8 cellular contexts compared by ENCODE assay signal in the genomic region with DNA sequence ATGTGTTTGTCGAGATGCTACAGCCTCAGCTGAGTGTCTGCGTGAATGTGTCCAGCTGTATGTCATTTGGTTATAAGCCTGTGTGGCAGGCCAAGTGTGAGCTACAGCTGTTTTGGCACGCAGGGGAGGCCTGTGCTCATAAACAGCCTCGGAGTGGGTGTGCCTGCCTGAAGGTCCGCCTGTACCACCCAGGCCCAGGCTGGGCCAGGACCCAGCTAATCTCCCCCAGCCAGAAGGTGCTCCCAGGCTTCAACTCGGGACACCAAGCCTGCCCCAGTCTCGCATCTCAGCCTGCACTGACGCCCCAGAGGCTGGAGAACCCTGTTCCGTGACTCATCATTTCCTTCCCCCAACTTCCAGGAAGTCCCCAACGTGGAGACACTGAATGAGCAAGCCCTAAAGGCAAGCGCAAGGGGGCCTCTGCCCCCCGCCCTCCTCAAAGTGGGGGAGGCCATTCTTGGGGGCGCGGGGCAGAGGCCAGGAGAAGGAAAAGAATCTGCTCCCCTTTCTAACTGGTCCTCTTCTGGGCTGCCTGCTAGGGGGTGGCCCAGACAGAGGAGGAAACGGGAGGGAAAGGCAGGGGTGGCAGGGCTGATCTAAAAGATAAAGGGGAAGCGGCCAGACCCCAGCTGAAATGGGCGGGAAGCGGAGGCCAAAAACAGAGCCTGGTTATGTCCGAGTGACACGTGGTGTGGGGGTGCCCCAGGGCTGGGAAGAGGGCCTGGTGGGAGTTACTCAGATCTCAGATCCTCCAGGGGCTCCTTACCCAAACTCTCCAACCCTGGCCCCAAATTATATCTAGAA. TPM values are rescaled to one million over a fixed set of nuclear protein-coding genes. Genes with fewer than 3 reads are reported as not detected.
A peak's percentile ranks its signal among the peaks of the same experiment; 100 is the strongest.
DNase-seq lines count a peak whose midpoint lies in the region; ATAC-seq, FAIRE-seq and TF ChIP-seq lines count a peak whose summit lies in the region.

No MANE protein-coding gene starts in this region.

- TF ChIP-seq CTCF in Caco-2 (IDR thresholded peaks at IDR 0.05; ENCODE audit: insufficient read depth in 1 of 2, low read depth in 1 of 2, low read length in 1 of 2, severe bottlenecking in 1 of 2, unreplicated experiment in 1 of 2) (no peak), HFFc6 (IDR thresholded peaks at IDR 0.05) (peak; percentile 23; the same call in 1 of the 2 replicates), endothelial cell of umbilical vein (IDR thresholded peaks at IDR 0.05; ENCODE audit: extremely low read depth in 1 of 2, insufficient read depth in 1 of 2, low read depth in 1 of 2, low read length in 2 of 2) (no peak), mucosa of descending colon (IDR thresholded peaks at IDR 0.05) (no peak)

- peak; percentile 92 for FAIRE-seq in endothelial cell of umbilical vein (lab: Jason Lieb, UNC)

- peak overlapping the region; percentile 2 for H2AFZ ChIP-seq in endothelial cell of umbilical vein (ENCODE audit: low read depth, low read length)

- peak overlapping the region; percentile 98 for H3K27ac ChIP-seq in endothelial cell of umbilical vein (ENCODE audit: insufficient read depth, low read depth, low read length)

- BruUV-seq in Caco-2 (replicated peaks; lab: Mats Ljungman, UMichigan) (no TSS peak), endothelial cell of umbilical vein (replicated peaks; lab: Mats Ljungman, UMichigan) (TSS peak; percentile 75)

- H3K27ac Mint-ChIP-seq in Caco-2 (ENCODE audit: unreplicated experiment) (peak overlapping the region; percentile 99), HFFc6 (peak overlapping the region; percentile 97)

- peaks cover 4% of the 10 kb centered on the region for H4K20me1 ChIP-seq in endothelial cell of umbilical vein (replicated peaks; ENCODE audit: control insufficient read depth, extremely low read depth, insufficient read depth, low read length)

- peak overlapping the region; percentile 97 for H3K9ac ChIP-seq in NT2/D1 (ENCODE audit: insufficient read length, low read depth)
- peak overlapping the region; percentile 94 for H3K9ac ChIP-seq in endothelial cell of umbilical vein (replicated peaks; ENCODE audit: extremely low read depth, insufficient read depth, low read length)

- CTCF ChIA-PET in Caco-2 (lab: Charles Lee): interaction anchor here (0.7 to 1.2 kb wide), 3 partner anchors 10 to 43 kb away, joined by 3 to 7 read pairs (median 3); no protein-coding TSS in a partner anchor
- CTCF ChIA-PET in endothelial cell of umbilical vein (lab: Charles Lee): interaction anchor here (0.7 to 6.7 kb wide), 4 partner anchors 16 to 54 kb away, joined by 5 to 63 read pairs (median 14); no protein-coding TSS in a partner anchor

- no peaks in the 10 kb centered on the region for H3K9me1 ChIP-seq in endothelial cell of umbilical vein (replicated peaks; ENCODE audit: control insufficient read depth, extremely low read depth, insufficient read depth, low read length)

- no peak for TF ChIP-seq POLR2A in endothelial cell of umbilical vein (IDR thresholded peaks at IDR 0.05; ENCODE audit: low read depth, low read length)

- intact Hi-C loops in Caco-2 (cut with micrococcal nuclease; ENCODE audit: unreplicated experiment) (loop anchor here (2.0 kb wide), 1 partner anchor 34 kb away; no protein-coding TSS in a partner anchor), endothelial cell of umbilical vein (cut with micrococcal nuclease) (loop anchor here (1.0 to 5.0 kb wide), 4 partner anchors 31 to 471 kb away; a partner anchor contains a TSS), mucosa of descending colon (cut with DNase I, micrococcal nuclease) (no loop called here)

- peak; percentile 67 to 76 for DNase-seq in Caco-2
- peak; percentile 87 for DNase-seq in HFFc6
- no peak for DNase-seq in NT2/D1 (ENCODE audit: low read depth, low spot score)
- peak; percentile 73 to 87 for DNase-seq in activated CD8-positive, alpha-beta memory T cell treated with anti-CD3 and anti-CD28 coated beads for 4 hours (ENCODE audit: low read depth in 2 of 2)
- DNase-seq in endothelial cell of umbilical vein (ENCODE audit: low read depth, low spot score): peak; percentile 77
- peak; percentile 78 to 84 (median 78) for DNase-seq in mucosa of descending colon
- peak; percentile 74 to 81 for DNase-seq in stimulated activated CD8-positive, alpha-beta memory T cell treated with anti-CD3 and anti-CD28 coated beads, Interleukin-4, amount 100 ng/mL, for 4 hours (ENCODE audit: low read depth in 2 of 2, low spot score in 1 of 2)

- no peaks in the 10 kb centered on the region for H3K9me3 ChIP-seq in Caco-2
- H3K9me3 ChIP-seq in NT2/D1 (ENCODE audit: insufficient read depth, low read length): no peaks in the 10 kb centered on the region
- H3K9me3 ChIP-seq in endothelial cell of umbilical vein (replicated peaks; ENCODE audit: control insufficient read depth, insufficient read depth, low read length): no peaks in the 10 kb centered on the region
- H3K9me3 ChIP-seq in mucosa of descending colon: no peaks in the 10 kb centered on the region

- H3K36me3 ChIP-seq in Caco-2 (ENCODE audit: control insufficient read depth, insufficient read depth, low read length) (peaks cover 15% of the 10 kb centered on the region), NT2/D1 (ENCODE audit: insufficient read depth, insufficient read length, low read length) (peaks cover 44% of the 10 kb centered on the region), endothelial cell of umbilical vein (ENCODE audit: control insufficient read depth in 2 of 2, extremely low read depth in 1 of 2, insufficient read depth in 2 of 2, low read length in 2 of 2) (peaks cover 10 to 14% of the 10 kb centered on the region in 2 experiments), mucosa of descending colon (ENCODE audit: low read depth) (no peaks in the 10 kb centered on the region)

- POLR2A ChIA-PET in Caco-2 (lab: Charles Lee): no interaction called here
- POLR2A ChIA-PET in endothelial cell of umbilical vein (lab: Charles Lee): interaction anchor here (0.6 to 2.5 kb wide), 3 partner anchors 28 to 81 kb away, joined by 3 to 24 read pairs (median 5); no protein-coding TSS in a partner anchor

- H3K4me3 ChIP-seq in Caco-2 (ENCODE audit: low read depth, low read length) (peak overlapping the region; percentile 84), NT2/D1 (ENCODE audit: insufficient read length, low read depth) (peak overlapping the region; percentile 90), endothelial cell of umbilical vein (replicated peaks in 1 of 3; ENCODE audit: insufficient read depth in 1 of 3, low read depth in 1 of 3, low read length in 3 of 3) (peak overlapping the region; percentile 60 to 99 (median 89)), mucosa of descending colon (peak overlapping the region; percentile 69)

- dilution Hi-C loops in endothelial cell of umbilical vein (cut with MboI; ENCODE audit: extremely low pct_ligation_motif_present, low sequenced_read_pairs): no loop called here

- H3K27me3 ChIP-seq in Caco-2 (replicated peaks; ENCODE audit: control insufficient read depth, insufficient read depth, low read length) (no peaks in the 10 kb centered on the region), NT2/D1 (ENCODE audit: insufficient read depth, insufficient read length) (no peaks in the 10 kb centered on the region), endothelial cell of umbilical vein (ENCODE audit: control insufficient read depth in 2 of 2, insufficient read depth in 2 of 2, low read length in 2 of 2) (no peaks in the 10 kb centered on the region)

- H3K4me2 ChIP-seq in endothelial cell of umbilical vein (ENCODE audit: insufficient read depth, low read length): peak overlapping the region; percentile 69

- peaks cover 74% of the 10 kb centered on the region for H3K36me3 Mint-ChIP-seq in Caco-2 (ENCODE audit: insufficient read depth, unreplicated experiment)
- peaks cover 46% of the 10 kb centered on the region for H3K36me3 Mint-ChIP-seq in HFFc6 (ENCODE audit: low read depth)

- ATAC-seq in mucosa of descending colon (peak; percentile 63), HG03159 (IDR thresholded peaks at IDR 0.05; ENCODE audit: unreplicated experiment) (no peak)

- H3K27me3 Mint-ChIP-seq in Caco-2 (ENCODE audit: insufficient read depth, unreplicated experiment) (no peaks in the 10 kb centered on the region), HFFc6 (ENCODE audit: insufficient read depth) (peaks cover 4% of the 10 kb centered on the region; the same call in 1 of the 2 replicates)

- peaks cover 63% of the 10 kb centered on the region for H3K79me2 ChIP-seq in endothelial cell of umbilical vein (ENCODE audit: control insufficient read depth, insufficient read depth, low read length)

- H3K4me1 ChIP-seq in Caco-2 (peaks cover 31% of the 10 kb centered on the region), NT2/D1 (ENCODE audit: insufficient read depth, insufficient read length) (peaks cover 14% of the 10 kb centered on the region), endothelial cell of umbilical vein (ENCODE audit: control insufficient read depth, extremely low read depth, insufficient read depth, low read length) (peaks cover 34% of the 10 kb centered on the region), mucosa of descending colon (ENCODE audit: low read depth) (peaks cover 30% of the 10 kb centered on the region)

- peak overlapping the region; percentile 99 for H3K4me3 Mint-ChIP-seq in Caco-2 (ENCODE audit: unreplicated experiment)
- peak overlapping the region; percentile 97 for H3K4me3 Mint-ChIP-seq in HFFc6

- H3K4me1 Mint-ChIP-seq in Caco-2 (ENCODE audit: low read depth, unreplicated experiment) (peaks cover 42% of the 10 kb centered on the region), HFFc6 (ENCODE audit: low read depth) (peaks cover 54% of the 10 kb centered on the region)

- H3K9me3 Mint-ChIP-seq in Caco-2 (ENCODE audit: unreplicated experiment) (no peaks in the 10 kb centered on the region), HFFc6 (no peaks in the 10 kb centered on the region)

RNA-seq across cellular contexts. Expression of a gene that starts 2.0 kb away (rescaled TPM):
- total RNA-seq in Caco-2 (2022): 497 and 512 TPM in 2 replicates
- 100 to 1,000 TPM; 263 to 310 (median 281) TPM for total RNA-seq in HFFc6 (2021; fragmentation: NEBNext Ultra II Directional; extraction: Animal tissue kit (Norgen Biotek cat#: 25700))
- total RNA-seq in endothelial cell of umbilical vein: 105 and 114 TPM in 2 replicates
- 114 TPM in 2 replicates for polyA plus RNA-seq in endothelial cell of umbilical vein
- polyA plus RNA-seq in endothelial cell of umbilical vein (2011; cell fraction: cytosol; rRNA removed): 73.3 and 75.0 TPM in 2 replicates
- 43.7 and 51.1 TPM in 2 replicates for polyA plus RNA-seq in endothelial cell of umbilical vein (2011; cell fraction: nucleus; rRNA removed)
- polyA plus RNA-seq in endothelial cell of umbilical vein (2012): 86.6 and 87.7 TPM in 2 replicates
- 127 and 137 TPM in 2 replicates for polyA minus RNA-seq in endothelial cell of umbilical vein
- polyA minus RNA-seq in endothelial cell of umbilical vein (2011; cell fraction: cytosol; rRNA and poly(A)+ RNA removed): 98.2 TPM
- 22.9 and 25.6 TPM in 2 replicates for polyA minus RNA-seq in endothelial cell of umbilical vein (2011; cell fraction: nucleus; rRNA and poly(A)+ RNA removed)
- total RNA-seq in mucosa of descending colon: 100 to 1,000 TPM in 1 of 3 donors, 10 to 100 TPM in 2; 54.7 to 101 (median 89.2) TPM

RNA-seq across cellular contexts. Expression of a gene that starts 40.2 kb away (rescaled TPM):
- 151 and 162 TPM in 2 replicates for total RNA-seq in Caco-2 (2022)
- total RNA-seq in HFFc6 (2021; fragmentation: NEBNext Ultra II Directional; extraction: Animal tissue kit (Norgen Biotek cat#: 25700)): 10 to 100 TPM; 53.6 to 60.8 (median 58.3) TPM
- total RNA-seq in endothelial cell of umbilical vein: 108 and 116 TPM in 2 replicates
- 144 and 179 TPM in 2 replicates for polyA plus RNA-seq in endothelial cell of umbilical vein
- polyA plus RNA-seq in endothelial cell of umbilical vein (2011; cell fraction: cytosol; rRNA removed): 87.1 and 114 TPM in 2 replicates
- 179 and 227 TPM in 2 replicates for polyA plus RNA-seq in endothelial cell of umbilical vein (2011; cell fraction: nucleus; rRNA removed)
- polyA plus RNA-seq in endothelial cell of umbilical vein (2012): 54.6 and 71.2 TPM in 2 replicates
- 86.7 and 114 TPM in 2 replicates for polyA minus RNA-seq in endothelial cell of umbilical vein
- 31.5 TPM for polyA minus RNA-seq in endothelial cell of umbilical vein (2011; cell fraction: cytosol; rRNA and poly(A)+ RNA removed)
- polyA minus RNA-seq in endothelial cell of umbilical vein (2011; cell fraction: nucleus; rRNA and poly(A)+ RNA removed): 65.9 and 118 TPM in 2 replicates
- total RNA-seq in mucosa of descending colon: 10 to 100 TPM; 68.3 to 79.2 (median 73.7) TPM

RNA-seq across cellular contexts. Expression of a gene that starts 40.6 kb away (rescaled TPM):
- 30.6 and 33.1 TPM in 2 replicates for total RNA-seq in Caco-2 (2022)
- 10 to 100 TPM; 31.4 to 36.8 (median 33.2) TPM for total RNA-seq in HFFc6 (2021; fragmentation: NEBNext Ultra II Directional; extraction: Animal tissue kit (Norgen Biotek cat#: 25700))
- total RNA-seq in endothelial cell of umbilical vein: 28.6 and 32.8 TPM in 2 replicates
- 31.5 and 33.5 TPM in 2 replicates for polyA plus RNA-seq in endothelial cell of umbilical vein
- 14.6 and 23.7 TPM in 2 replicates for polyA plus RNA-seq in endothelial cell of umbilical vein (2011; cell fraction: cytosol; rRNA removed)
- 49.9 and 63.7 TPM in 2 replicates for polyA plus RNA-seq in endothelial cell of umbilical vein (2011; cell fraction: nucleus; rRNA removed)
- polyA plus RNA-seq in endothelial cell of umbilical vein (2012): 23.5 and 24.5 TPM in 2 replicates
- polyA minus RNA-seq in endothelial cell of umbilical vein: 15.9 and 23.2 TPM in 2 replicates
- 3.3 TPM for polyA minus RNA-seq in endothelial cell of umbilical vein (2011; cell fraction: cytosol; rRNA and poly(A)+ RNA removed)
- polyA minus RNA-seq in endothelial cell of umbilical vein (2011; cell fraction: nucleus; rRNA and poly(A)+ RNA removed): 14.5 and 18.0 TPM in 2 replicates
- total RNA-seq in mucosa of descending colon: 10 to 100 TPM; 10.7 to 19.8 (median 10.9) TPM

Comparison
In these comparisons a context has a peak if more than half of its experiments do, and no peak if none do; other contexts are left out.
1. intact Hi-C loops: an anchor here in Caco-2 (2.0 kb wide) and endothelial cell of umbilical vein (1.0 to 5.0 kb wide); none called in mucosa of descending colon.